In the genomic region with DNA sequence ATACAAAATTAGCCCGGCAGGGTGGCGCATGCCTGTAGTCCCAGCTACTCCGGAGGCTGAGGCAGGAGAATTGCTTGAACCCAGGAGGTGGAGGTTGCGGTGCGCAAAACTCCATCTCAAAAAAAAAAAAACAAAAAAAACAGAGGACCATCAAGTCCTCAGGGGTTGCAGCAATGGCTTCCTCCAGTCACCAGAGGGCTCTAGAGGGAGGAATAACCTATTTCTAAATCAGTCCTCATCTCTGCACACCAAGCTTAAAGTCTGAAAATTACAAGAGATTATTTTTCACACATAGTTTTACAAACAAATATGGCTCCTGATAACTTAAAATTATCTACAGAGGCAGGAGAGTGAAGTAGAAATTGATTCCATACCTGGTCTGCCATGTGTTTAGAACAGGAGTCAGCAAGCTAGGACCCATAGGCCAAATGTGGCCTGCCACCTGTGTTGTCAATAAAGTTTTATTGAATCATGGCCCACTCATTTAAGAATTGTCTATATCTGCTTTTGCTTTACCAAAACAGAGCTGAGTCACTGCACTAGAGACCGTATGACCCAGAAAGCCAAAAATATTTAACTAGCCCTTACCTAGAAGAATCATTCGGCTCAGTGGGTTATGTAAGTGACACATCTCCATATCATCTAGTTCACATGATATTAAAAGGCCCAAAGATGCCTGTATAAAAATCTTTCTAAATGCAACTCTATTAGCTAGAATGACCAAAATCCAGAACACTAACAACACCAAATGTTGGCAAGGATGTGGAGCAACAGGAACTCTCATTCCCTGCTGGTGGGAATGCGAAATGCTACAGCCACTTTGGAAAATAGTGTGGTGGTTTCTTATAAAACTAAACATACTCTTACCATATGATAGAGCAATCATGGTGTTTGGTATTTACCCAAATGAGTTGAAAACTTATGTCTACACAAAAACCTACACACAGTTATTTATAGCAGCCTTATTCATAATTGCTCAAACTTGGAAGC, we compare ENCODE assay signal across 16 cellular contexts.
A peak's percentile ranks its signal among the peaks of the same experiment; 100 is the strongest.
DNase-seq lines count a peak whose midpoint lies in the region; ATAC-seq and TF ChIP-seq lines count a peak whose summit lies in the region.
"Had no signal": no experiment of that assay in that cellular context is flagged by ENCODE, and none has a peak within 500 bp of the region (broad histone marks: within the 10 kb centered on the region; RNA-seq: fewer than 3 reads in every experiment).

No MANE protein-coding gene starts in this region.

- H3K27ac ChIP-seq in GM23338 (ENCODE audit: low read depth) (no peak overlapping the region), PC-9 (no peak overlapping the region)
- H3K27ac ChIP-seq: tibial nerve had no signal

- no peaks in the 10 kb centered on the region for H3K27me3 ChIP-seq in GM23338 (ENCODE audit: insufficient read depth)
- H3K27me3 ChIP-seq in PC-9 (ENCODE audit: insufficient read depth, low read depth) = no peaks in the 10 kb centered on the region
- H3K27me3 ChIP-seq: tibial nerve had no signal

- H3K27me3 Mint-ChIP-seq in GM23338 (ENCODE audit: insufficient read depth, low read depth, poor library complexity) = peaks cover 2% of the 10 kb centered on the region
- H3K27me3 Mint-ChIP-seq: activated CD4-positive, alpha-beta memory T cell treated with anti-CD3 and anti-CD28 coated beads, Interleukin-2, amount 10 ng/mL, durations not matched to agents 7 days and 5 days; memory B cell had no signal

- intact Hi-C loops in PC-9 (cut with micrococcal nuclease; ENCODE audit: unreplicated experiment) = loop anchor here (5.0 kb wide), 1 partner anchor 252 kb away; no protein-coding TSS in a partner anchor

- no peaks in the 10 kb centered on the region for H4K20me1 ChIP-seq in GM23338 (replicated peaks; ENCODE audit: insufficient read depth)
- no peaks in the 10 kb centered on the region for H4K20me1 ChIP-seq in PC-9 (ENCODE audit: insufficient read depth)

- no peak overlapping the region for H3K4me3 Mint-ChIP-seq in GM23338
- H3K4me3 Mint-ChIP-seq: activated CD4-positive, alpha-beta memory T cell treated with anti-CD3 and anti-CD28 coated beads, Interleukin-2, amount 10 ng/mL, durations not matched to agents 7 days and 5 days; memory B cell had no signal

- H3K4me3 ChIP-seq in GM23338 (no peak overlapping the region), PC-9 (no peak overlapping the region), fibroblast of the aortic adventitia (ENCODE audit: low read depth, low read length) (no peak overlapping the region)
- H3K4me3 ChIP-seq: tibial nerve had no signal

- H3K4me2 ChIP-seq in GM23338 (no peak overlapping the region), PC-9 (no peak overlapping the region)

- no TSS peak for BruUV-seq in PC-9 (replicated peaks; lab: Mats Ljungman, UMichigan)

- CTCF ChIA-PET in PC-9 (lab: Charles Lee) = interaction anchor here (0.6 kb wide), 2 partner anchors 266 to 655 kb away, joined by 3 to 4 read pairs; no protein-coding TSS in a partner anchor

- peaks cover 5% of the 10 kb centered on the region; the same call in 1 of the 2 replicates for H3K9me3 ChIP-seq in PC-9 (ENCODE audit: insufficient read depth, low read depth)
- H3K9me3 ChIP-seq: tibial nerve had no signal

- H2AFZ ChIP-seq in GM23338 (no peak overlapping the region), PC-9 (no peak overlapping the region)

- H3K4me1 Mint-ChIP-seq in GM23338 = 0 out of 3 replicates have a peak, but pooled peaks cover 3% of the 10 kb centered on the region
- H3K4me1 Mint-ChIP-seq: activated CD4-positive, alpha-beta memory T cell treated with anti-CD3 and anti-CD28 coated beads, Interleukin-2, amount 10 ng/mL, durations not matched to agents 7 days and 5 days; memory B cell had no signal

- no peak overlapping the region for H3K27ac Mint-ChIP-seq in GM23338
- H3K27ac Mint-ChIP-seq: activated CD4-positive, alpha-beta memory T cell treated with anti-CD3 and anti-CD28 coated beads, Interleukin-2, amount 10 ng/mL, durations not matched to agents 7 days and 5 days; memory B cell had no signal

- ATAC-seq in GM23338 = no peak
- ATAC-seq in HG03175 (IDR thresholded peaks at IDR 0.05; ENCODE audit: unreplicated experiment) = no peak

- TF ChIP-seq CTCF in GM23338 (conservative IDR thresholded peaks at IDR 0.05; ENCODE audit: low read depth in 2 of 2) = peak in 1 of 2 experiments; percentile 41
- 0 out of 2 replicates have a peak, but pooled peaks have one; percentile 22 for TF ChIP-seq CTCF in PC-9 (conservative IDR thresholded peaks at IDR 0.05)
- TF ChIP-seq CTCF in fibroblast of the aortic adventitia (IDR thresholded peaks at IDR 0.05; ENCODE audit: insufficient read depth, low read length) = peak; percentile 27

- peak; percentile 22 for DNase-seq in DMS 273 (lab: John Stamatoyannopoulos, UW; ENCODE audit: unreplicated experiment)
- DNase-seq in DMS 273 treated with DMSO at 0.1 percent for 48 hours (lab: John Stamatoyannopoulos, UW) = no peak
- DNase-seq in GM23338 (ENCODE audit: low spot score) = peak; percentile 41
- no peak for DNase-seq in PC-9
- no peak for DNase-seq in fibroblast of the aortic adventitia (ENCODE audit: low read depth)
- no peak for DNase-seq in NCI-H345 treated with DMSO at 0.1 percent for 48 hours (lab: John Stamatoyannopoulos, UW; ENCODE audit: unreplicated experiment)
- no peak for DNase-seq in hepatic stellate cell (ENCODE audit: low spot score)
- DNase-seq: 8988T; activated CD4-positive, alpha-beta memory T cell treated with anti-CD3 and anti-CD28 coated beads, Interleukin-2, amount 10 ng/mL, durations not matched to agents 7 days and 5 days; erythroblast; NCI-H2029 treated with DMSO at 0.1 percent for 48 hours; nucleus accumbens; OCI-M1 had no signal

- POLR2A ChIA-PET in PC-9 (lab: Charles Lee; ENCODE audit: unreplicated experiment) = no interaction called here

- H3K4me1 ChIP-seq in GM23338 (ENCODE audit: insufficient read depth) (no peaks in the 10 kb centered on the region), PC-9 (replicated peaks; ENCODE audit: insufficient read depth) (0 out of 2 replicates have a peak, but pooled peaks cover 4% of the 10 kb centered on the region)

- no peaks in the 10 kb centered on the region; the same call in 1 of the 2 replicates for H3K9me2 ChIP-seq in GM23338 (ENCODE audit: insufficient read depth)
- no peaks in the 10 kb centered on the region for H3K9me2 ChIP-seq in PC-9 (ENCODE audit: insufficient read depth)

- no peaks in the 10 kb centered on the region for H3K36me3 ChIP-seq in GM23338 (ENCODE audit: insufficient read depth)
- H3K36me3 ChIP-seq in PC-9 (ENCODE audit: low read depth) = no peaks in the 10 kb centered on the region

- no peaks in the 10 kb centered on the region for H3F3A ChIP-seq in GM23338 (replicated peaks; ENCODE audit: low read depth)
- H3F3A ChIP-seq in PC-9 (ENCODE audit: insufficient read depth, low read depth) = no peaks in the 10 kb centered on the region

- H3K9me3 Mint-ChIP-seq in GM23338 = peaks cover 7% of the 10 kb centered on the region; the same call in 1 of the 3 replicates
- H3K9me3 Mint-ChIP-seq: activated CD4-positive, alpha-beta memory T cell treated with anti-CD3 and anti-CD28 coated beads, Interleukin-2, amount 10 ng/mL, durations not matched to agents 7 days and 5 days; memory B cell had no signal

- H3K36me3 Mint-ChIP-seq in GM23338 (ENCODE audit: low read depth) = no peaks in the 10 kb centered on the region
- H3K36me3 Mint-ChIP-seq: memory B cell had no signal

- H3K79me2 ChIP-seq in GM23338 (replicated peaks; ENCODE audit: insufficient read depth) (no peaks in the 10 kb centered on the region), PC-9 (ENCODE audit: low read depth) (no peaks in the 10 kb centered on the region)

TF ChIP-seq in GM23338, 12 proteins besides CTCF, POLR2A, EP300 and RAD21:
- TF ChIP-seq ZNF331 (CRISPR knock-in tag; IDR thresholded peaks at IDR 0.05; ENCODE audit: low read depth) (no peak), ZNF114 (CRISPR knock-in tag; IDR thresholded peaks at IDR 0.05) (no peak), NANOG (IDR thresholded peaks at IDR 0.05; ENCODE audit: borderline replicate concordance) (no peak), POLR2AphosphoS5 (IDR thresholded peaks at IDR 0.05; ENCODE audit: low read depth) (no peak), STAT1 (IDR thresholded peaks at IDR 0.05; ENCODE audit: unreplicated experiment) (no peak), EZH2 (IDR thresholded peaks at IDR 0.05; ENCODE audit: low read depth, unreplicated experiment) (no peak)

Comparison
In these comparisons a context has a peak if more than half of its experiments do, and no peak if none do; other contexts are left out.
1. DNase-seq: peak in DMS 273 (single experiment) and GM23338 (single experiment); none in DMS 273 treated with DMSO at 0.1 percent for 48 hours (single experiment), PC-9 (0 of 2), fibroblast of the aortic adventitia (single experiment), NCI-H345 treated with DMSO at 0.1 percent for 48 hours (single experiment) and hepatic stellate cell (single experiment).